Comparison of ENCODE assay signal across 1 cellular context in the genomic region with DNA sequence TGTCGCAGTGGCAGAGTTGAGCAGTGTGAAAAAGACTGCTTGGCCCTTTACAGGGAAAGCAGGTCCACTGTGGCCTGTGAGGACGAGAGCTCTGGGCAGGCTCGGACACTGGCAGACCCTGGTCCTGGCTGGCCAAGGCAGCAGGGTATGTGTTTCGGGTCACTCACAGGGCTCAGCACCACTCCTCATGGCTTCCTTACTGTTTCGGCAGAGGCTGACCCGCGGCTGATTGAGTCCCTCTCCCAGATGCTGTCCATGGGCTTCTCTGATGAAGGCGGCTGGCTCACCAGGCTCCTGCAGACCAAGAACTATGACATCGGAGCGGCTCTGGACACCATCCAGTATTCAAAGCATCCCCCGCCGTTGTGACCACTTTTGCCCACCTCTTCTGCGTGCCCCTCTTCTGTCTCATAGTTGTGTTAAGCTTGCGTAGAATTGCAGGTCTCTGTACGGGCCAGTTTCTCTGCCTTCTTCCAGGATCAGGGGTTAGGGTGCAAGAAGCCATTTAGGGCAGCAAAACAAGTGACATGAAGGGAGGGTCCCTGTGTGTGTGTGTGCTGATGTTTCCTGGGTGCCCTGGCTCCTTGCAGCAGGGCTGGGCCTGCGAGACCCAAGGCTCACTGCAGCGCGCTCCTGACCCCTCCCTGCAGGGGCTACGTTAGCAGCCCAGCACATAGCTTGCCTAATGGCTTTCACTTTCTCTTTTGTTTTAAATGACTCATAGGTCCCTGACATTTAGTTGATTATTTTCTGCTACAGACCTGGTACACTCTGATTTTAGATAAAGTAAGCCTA.
TF ChIP-seq lines count a peak whose summit lies in the region.

No MANE protein-coding gene starts in this region.

TF ChIP-seq in SK-N-SH, 30 proteins besides CTCF, POLR2A, EP300 and RAD21 (continued from another document):
- TF ChIP-seq, protein P1, sequence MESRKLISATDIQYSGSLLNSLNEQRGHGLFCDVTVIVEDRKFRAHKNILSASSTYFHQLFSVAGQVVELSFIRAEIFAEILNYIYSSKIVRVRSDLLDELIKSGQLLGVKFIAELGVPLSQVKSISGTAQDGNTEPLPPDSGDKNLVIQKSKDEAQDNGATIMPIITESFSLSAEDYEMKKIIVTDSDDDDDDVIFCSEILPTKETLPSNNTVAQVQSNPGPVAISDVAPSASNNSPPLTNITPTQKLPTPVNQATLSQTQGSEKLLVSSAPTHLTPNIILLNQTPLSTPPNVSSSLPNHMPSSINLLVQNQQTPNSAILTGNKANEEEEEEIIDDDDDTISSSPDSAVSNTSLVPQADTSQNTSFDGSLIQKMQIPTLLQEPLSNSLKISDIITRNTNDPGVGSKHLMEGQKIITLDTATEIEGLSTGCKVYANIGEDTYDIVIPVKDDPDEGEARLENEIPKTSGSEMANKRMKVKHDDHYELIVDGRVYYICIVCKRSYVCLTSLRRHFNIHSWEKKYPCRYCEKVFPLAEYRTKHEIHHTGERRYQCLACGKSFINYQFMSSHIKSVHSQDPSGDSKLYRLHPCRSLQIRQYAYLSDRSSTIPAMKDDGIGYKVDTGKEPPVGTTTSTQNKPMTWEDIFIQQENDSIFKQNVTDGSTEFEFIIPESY (IDR thresholded peaks at IDR 0.05; ENCODE audit: borderline replicate concordance, low read depth), result no peak
